11 cellular contexts compared by ENCODE assay signal in genomic region chr18:2898131-2898640, GRCh38. TPM values are rescaled to one million over a fixed set of nuclear protein-coding genes. Genes with fewer than 3 reads are reported as not detected.
DNase-seq lines count a peak whose midpoint lies in the region; ATAC-seq and TF ChIP-seq lines count a peak whose summit lies in the region.
"Had no signal": no experiment of that assay in that cellular context is flagged by ENCODE, and none has a peak within 500 bp of the region (broad histone marks: within the 10 kb centered on the region; RNA-seq: fewer than 3 reads in every experiment).

No MANE protein-coding gene starts in this region.

- H3K27me3 ChIP-seq in aorta (ENCODE audit: control insufficient read depth in 1 of 2, insufficient read depth in 2 of 2, low read length in 1 of 2): no peaks in the 10 kb centered on the region

- no peak for DNase-seq in stimulated activated naive CD8-positive, alpha-beta T cell treated with anti-CD3 and anti-CD28 coated beads, Interleukin-15, Interleukin-2, amounts not matched to agents 100 U/mL and 50 U/mL, for 24 hours
- no peak for DNase-seq in stimulated activated naive CD8-positive, alpha-beta T cell treated with anti-CD3 and anti-CD28 coated beads, Interleukin-15, amount 100 ng/mL, for 72 hours
- DNase-seq in RWPE1 (ENCODE audit: low spot score) (peak; percentile 46), left ventricle myocardium superior (no peak), aorta (no peak), RPMI8226 (no peak)
- DNase-seq: activated CD4-positive, alpha-beta memory T cell treated with anti-CD3 and anti-CD28 coated beads for 36 hours; CD4-positive, alpha-beta T cell had no signal

- 75 to 78% methylated on average over 7 of the region's 7 CpGs for WGBS in aorta, 2 donors

- H3K27ac ChIP-seq in RWPE1: no peak overlapping the region
- no peak overlapping the region for H3K27ac ChIP-seq in aorta (ENCODE audit: low read depth in 1 of 2, low read length in 2 of 2)

- peaks cover 6% of the 10 kb centered on the region for H3K4me1 Mint-ChIP-seq in stimulated activated naive CD8-positive, alpha-beta T cell treated with anti-CD3 and anti-CD28 coated beads, Interleukin-15, amount 100 ng/mL, for 72 hours

- intact Hi-C loops in left ventricle myocardium superior (cut with micrococcal nuclease): no loop called here
- intact Hi-C loops in aorta (cut with DNase I): no loop called here

- CTCF ChIA-PET in RWPE1 (lab: Yijun Ruan, JAX): no interaction called here

- peak; percentile 44 for ATAC-seq in stimulated activated naive CD8-positive, alpha-beta T cell treated with anti-CD3 and anti-CD28 coated beads, Interleukin-15, Interleukin-2, amounts not matched to agents 100 U/mL and 50 U/mL, for 24 hours
- ATAC-seq in stimulated activated naive CD8-positive, alpha-beta T cell treated with anti-CD3 and anti-CD28 coated beads, Interleukin-15, amount 100 ng/mL, for 72 hours: no peak
- peak; percentile 4 for ATAC-seq in left ventricle myocardium superior
- peak; percentile 11 for ATAC-seq in aorta (ENCODE audit: low FRiP score)
- ATAC-seq in GM21515 (IDR thresholded peaks at IDR 0.05; ENCODE audit: unreplicated experiment): no peak
- ATAC-seq in GM21619 (IDR thresholded peaks at IDR 0.05; ENCODE audit: unreplicated experiment): no peak

- H3K36me3 ChIP-seq in aorta (ENCODE audit: control insufficient read depth in 1 of 2, insufficient read depth in 2 of 2, low read length in 1 of 2): no peaks in the 10 kb centered on the region

- no peak overlapping the region for H3K4me3 ChIP-seq in aorta (ENCODE audit: low read length in 2 of 2)
- H3K4me3 ChIP-seq: skin epidermis had no signal

- no peak overlapping the region for H3K27ac Mint-ChIP-seq in stimulated activated naive CD8-positive, alpha-beta T cell treated with anti-CD3 and anti-CD28 coated beads, Interleukin-15, amount 100 ng/mL, for 72 hours
- H3K27ac Mint-ChIP-seq: activated CD4-positive, alpha-beta memory T cell treated with anti-CD3 and anti-CD28 coated beads for 36 hours; CD4-positive, alpha-beta T cell had no signal

- H3K9me3 Mint-ChIP-seq in stimulated activated naive CD8-positive, alpha-beta T cell treated with anti-CD3 and anti-CD28 coated beads, Interleukin-15, amount 100 ng/mL, for 72 hours: peaks cover 12 to 13% of the 10 kb centered on the region in 2 donors
- H3K9me3 Mint-ChIP-seq: CD4-positive, alpha-beta T cell had no signal

- H3K4me1 ChIP-seq in aorta (ENCODE audit: control insufficient read depth in 1 of 2, insufficient read depth in 2 of 2, low read length in 2 of 2): no peaks in the 10 kb centered on the region

- no peaks in the 10 kb centered on the region for H3K27me3 Mint-ChIP-seq in stimulated activated naive CD8-positive, alpha-beta T cell treated with anti-CD3 and anti-CD28 coated beads, Interleukin-15, amount 100 ng/mL, for 72 hours
- H3K27me3 Mint-ChIP-seq: activated CD4-positive, alpha-beta memory T cell treated with anti-CD3 and anti-CD28 coated beads for 36 hours; CD4-positive, alpha-beta T cell had no signal

- no peak overlapping the region for H3K4me3 Mint-ChIP-seq in stimulated activated naive CD8-positive, alpha-beta T cell treated with anti-CD3 and anti-CD28 coated beads, Interleukin-15, amount 100 ng/mL, for 72 hours
- H3K4me3 Mint-ChIP-seq: activated CD4-positive, alpha-beta memory T cell treated with anti-CD3 and anti-CD28 coated beads for 36 hours; CD4-positive, alpha-beta T cell had no signal

- H3K9me3 ChIP-seq in aorta (ENCODE audit: control insufficient read depth, low read length): peaks cover 3% of the 10 kb centered on the region

- no peak for TF ChIP-seq CTCF in RWPE1 (conservative IDR thresholded peaks at IDR 0.05; ENCODE audit: low read depth)

- POLR2A ChIA-PET in RWPE1 (lab: Yijun Ruan, JAX; ENCODE audit: low non-redundant PET): no interaction called here

RNA-seq across cellular contexts. Expression of gene EMILIN2, which starts 51.4 kb away (rescaled TPM):
- total RNA-seq in left ventricle myocardium superior (23.4 TPM), aorta (10 to 100 TPM; 23.0 to 34.5 TPM)
- 1 to 10 TPM; 1.1 to 4.6 TPM for polyA plus RNA-seq in aorta

Comparison
In these comparisons a context has a peak if more than half of its experiments do, and no peak if none do; other contexts are left out.
1. ATAC-seq: peak in stimulated activated naive CD8-positive, alpha-beta T cell treated with anti-CD3 and anti-CD28 coated beads, Interleukin-15, Interleukin-2, amounts not matched to agents 100 U/mL and 50 U/mL, for 24 hours (single experiment), left ventricle myocardium superior (single experiment) and aorta (single experiment); none in stimulated activated naive CD8-positive, alpha-beta T cell treated with anti-CD3 and anti-CD28 coated beads, Interleukin-15, amount 100 ng/mL, for 72 hours (single experiment), GM21515 (single experiment) and GM21619 (single experiment).